ENCODE assay signal across 8 cellular contexts in genomic region chr10:111598433-111599059, GRCh38.
A peak's percentile ranks its signal among the peaks of the same experiment; 100 is the strongest.
DNase-seq lines count a peak whose midpoint lies in the region; ATAC-seq, FAIRE-seq and TF ChIP-seq lines count a peak whose summit lies in the region.

No MANE protein-coding gene starts in this region.

- H3K36me3 ChIP-seq in DOHH2 (ENCODE audit: control insufficient read depth, low read length) (no peaks in the 10 kb centered on the region), adipocyte (ENCODE audit: control insufficient read depth, insufficient read depth, low read length, severe bottlenecking) (no peaks in the 10 kb centered on the region)

- no peaks in the 10 kb centered on the region for H3K4me1 ChIP-seq in DOHH2 (ENCODE audit: control insufficient read depth, low read length)
- H3K4me1 ChIP-seq in adipocyte (ENCODE audit: control insufficient read depth, insufficient read depth, low read length), result no peaks in the 10 kb centered on the region

- no peak overlapping the region for H3K4me3 ChIP-seq in DOHH2 (ENCODE audit: low read length)
- no peak overlapping the region for H3K4me3 ChIP-seq in adipocyte (ENCODE audit: low read length)

- no peaks in the 10 kb centered on the region for H3K9me2 ChIP-seq in DOHH2 (replicated peaks; ENCODE audit: control insufficient read depth, low read length)

- H4K20me1 ChIP-seq in DOHH2 (ENCODE audit: control insufficient read depth, insufficient read depth, low read depth, low read length), result no peaks in the 10 kb centered on the region

- no peaks in the 10 kb centered on the region for H3K79me2 ChIP-seq in DOHH2 (ENCODE audit: control insufficient read depth, low read length)

- H3K9ac ChIP-seq in adipocyte (ENCODE audit: low read length), result no peak overlapping the region

- peak; percentile 60 for FAIRE-seq in RCC 7860 (lab: Jason Lieb, UNC)

- TF ChIP-seq CTCF in DOHH2 (IDR thresholded peaks at IDR 0.05; ENCODE audit: low read depth, low read length, poor library complexity, severe bottlenecking), result peak; percentile 89

- H3F3A ChIP-seq in DOHH2 (ENCODE audit: control insufficient read depth, insufficient read depth), result no peaks in the 10 kb centered on the region

- peak; percentile 96 for ATAC-seq in GM19372 (IDR thresholded peaks at IDR 0.05; ENCODE audit: low read depth, unreplicated experiment)
- peak; percentile 94 for ATAC-seq in HG03342 (IDR thresholded peaks at IDR 0.05; ENCODE audit: unreplicated experiment)

- H3K27ac ChIP-seq in DOHH2 (ENCODE audit: low read depth, low read length), result no peak overlapping the region

- H3K4me2 ChIP-seq in DOHH2 (ENCODE audit: low read length), result no peak overlapping the region

- H3K27me3 ChIP-seq in DOHH2 (ENCODE audit: control insufficient read depth, low read length), result no peaks in the 10 kb centered on the region
- no peaks in the 10 kb centered on the region for H3K27me3 ChIP-seq in adipocyte (replicated peaks; ENCODE audit: control insufficient read depth, insufficient read depth, low read length)

- H3K9me3 ChIP-seq in DOHH2 (ENCODE audit: control insufficient read depth, insufficient read depth, low read length) (no peaks in the 10 kb centered on the region), adipocyte (ENCODE audit: control insufficient read depth, low read length) (no peaks in the 10 kb centered on the region)

- DNase-seq in RCC 7860 (ENCODE audit: low spot score), result peak; percentile 41
- DNase-seq in adipocyte (ENCODE audit: low read depth), result peak; percentile 43
- peak in 28 of 51 donors; percentile 1 to 59 (median 16) for DNase-seq in hypothalamus (lab: John Stamatoyannopoulos, UW)
- DNase-seq in stimulated activated CD4-positive, alpha-beta T cell treated with anti-CD3 and anti-CD28 coated beads, Interleukin-12 subunit alpha, Interleukin-12 subunit beta, amount 100 ng/mL, for 24 hours (ENCODE audit: low read depth in 2 of 2), result peak; percentile 7 to 21
- DNase-seq in cortex of kidney (lab: John Stamatoyannopoulos, UW), result no peak
